ENCODE assay signal across 10 cellular contexts in the genomic region with DNA sequence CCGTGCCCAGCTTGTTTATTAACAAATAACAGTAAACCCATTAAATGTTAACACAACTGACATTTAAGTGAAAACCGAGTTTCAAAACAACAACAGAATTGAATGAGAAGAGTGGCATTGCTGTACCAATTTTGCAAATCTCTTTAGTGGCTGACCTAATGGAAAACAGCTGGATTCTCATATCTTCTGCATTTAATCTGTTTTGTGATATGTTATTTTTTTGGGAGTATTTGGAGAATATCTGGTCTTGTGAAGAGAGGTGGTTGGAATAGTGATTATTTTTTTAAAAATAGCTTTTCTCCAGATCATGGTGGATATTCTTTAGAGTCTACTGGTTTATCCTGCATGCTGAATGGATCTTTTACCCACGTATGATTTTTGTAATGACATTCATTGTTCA.
"Had no signal": no experiment of that assay in that cellular context is flagged by ENCODE, and none has a peak within 500 bp of the region (broad histone marks: within the 10 kb centered on the region; RNA-seq: fewer than 3 reads in every experiment).

No MANE protein-coding gene starts in this region.

- H3K27ac ChIP-seq: HL-60, KMS-11 had no signal

- H3K27me3 Mint-ChIP-seq: IgD-negative memory B cell had no signal

- H3K9ac ChIP-seq: KMS-11 had no signal

- FAIRE-seq: HepG2, HTR-8/SVneo, K562 had no signal

- H3K4me3 Mint-ChIP-seq: IgD-negative memory B cell had no signal

- H3K4me2 ChIP-seq: KMS-11 had no signal

- H3K4me3 ChIP-seq: K562 had no signal

- ATAC-seq: HepG2, K562 had no signal

- DNase-seq: IMR-90, Karpas-422, KBM-7, KG1 had no signal
